28 cellular contexts compared by ENCODE assay signal in genomic region chr12:56454557-56454956, GRCh38. TPM values are rescaled to one million over a fixed set of nuclear protein-coding genes. Genes with fewer than 3 reads are reported as not detected.
"Had no signal": no experiment of that assay in that cellular context is flagged by ENCODE, and none has a peak within 500 bp of the region (broad histone marks: within the 10 kb centered on the region; RNA-seq: fewer than 3 reads in every experiment).

TSS of gene MIP (minus strand) at chr12:56454657. CDS start at chr12:56454613, 44 bp downstream.

- ATAC-seq: left colon; left lung; lower lobe of right lung; naive thymus-derived CD8-positive, alpha-beta T cell; sciatic nerve; stimulated activated effector memory CD8-positive, alpha-beta T cell treated with anti-CD3 and anti-CD28 coated beads, Interleukin-12 subunit alpha, Interleukin-12 subunit beta, amount 100 ng/mL, for 72 hours; upper lobe of right lung had no signal

- H3K4me3 Mint-ChIP-seq: immature natural killer cell; naive thymus-derived CD8-positive, alpha-beta T cell; nephron; neural crest cell; stimulated activated effector memory CD8-positive, alpha-beta T cell treated with anti-CD3 and anti-CD28 coated beads, Interleukin-12 subunit alpha, Interleukin-12 subunit beta, amount 100 ng/mL, for 72 hours; stimulated activated naive CD8-positive, alpha-beta T cell treated with anti-CD3 and anti-CD28 coated beads, Interleukin-15, Interleukin-2, amounts not matched to agents 100 ng/mL and 50 ng/mL, for 24 hours had no signal

- H3K27me3 ChIP-seq: left lung, ovary, right atrium auricular region, suprapubic skin, upper lobe of right lung had no signal

- DNase-seq: hippocampal formation; immature natural killer cell; kidney; left colon; left lung; lower lobe of right lung; mammary epithelial cell; mesenchymal stem cell; naive thymus-derived CD8-positive, alpha-beta T cell; ovary; stimulated activated CD4-positive, alpha-beta T cell treated with anti-CD3 and anti-CD28 coated beads, Interleukin-4, amount 100 ng/mL, for 24 hours; stimulated activated naive CD4-positive, alpha-beta T cell; tibial artery; trophoblast cell; upper lobe of right lung had no signal

- H3K9me3 ChIP-seq: left lung, lower lobe of right lung, ovary, right atrium auricular region, suprapubic skin, thoracic aorta, tibial artery, upper lobe of right lung had no signal

- H3K27ac ChIP-seq: left lung, lower lobe of right lung, ovary, right atrium auricular region, skin epidermis, suprapubic skin, thoracic aorta, tibial artery, upper lobe of right lung had no signal

- H3K9me3 Mint-ChIP-seq: immature natural killer cell; naive thymus-derived CD8-positive, alpha-beta T cell; nephron; neural crest cell; stimulated activated effector memory CD8-positive, alpha-beta T cell treated with anti-CD3 and anti-CD28 coated beads, Interleukin-12 subunit alpha, Interleukin-12 subunit beta, amount 100 ng/mL, for 72 hours; stimulated activated naive CD8-positive, alpha-beta T cell treated with anti-CD3 and anti-CD28 coated beads, Interleukin-15, Interleukin-2, amounts not matched to agents 100 ng/mL and 50 ng/mL, for 24 hours had no signal

- H3K27me3 Mint-ChIP-seq: naive thymus-derived CD8-positive, alpha-beta T cell; stimulated activated naive CD8-positive, alpha-beta T cell treated with anti-CD3 and anti-CD28 coated beads, Interleukin-15, Interleukin-2, amounts not matched to agents 100 ng/mL and 50 ng/mL, for 24 hours had no signal

- H3K27ac Mint-ChIP-seq: immature natural killer cell; progenitor cell of endocrine pancreas; stimulated activated effector memory CD8-positive, alpha-beta T cell treated with anti-CD3 and anti-CD28 coated beads, Interleukin-12 subunit alpha, Interleukin-12 subunit beta, amount 100 ng/mL, for 72 hours; stimulated activated naive CD8-positive, alpha-beta T cell treated with anti-CD3 and anti-CD28 coated beads, Interleukin-15, Interleukin-2, amounts not matched to agents 100 ng/mL and 50 ng/mL, for 24 hours had no signal

- H3K36me3 Mint-ChIP-seq: immature natural killer cell; naive thymus-derived CD8-positive, alpha-beta T cell had no signal

- H3K36me3 ChIP-seq: left lung, lower lobe of right lung, ovary, right atrium auricular region, suprapubic skin, thoracic aorta, tibial artery, upper lobe of right lung had no signal

- H3K4me3 ChIP-seq: left lung, lower lobe of right lung, ovary, right atrium auricular region, skin epidermis, suprapubic skin, thoracic aorta, tibial artery, upper lobe of right lung had no signal

RNA-seq across cellular contexts. Expression of gene MIP, which starts in this region (rescaled TPM):
- total RNA-seq: kidney; left colon; left lung; lower lobe of right lung; mucosa of gallbladder; naive thymus-derived CD8-positive, alpha-beta T cell; neural crest cell; omental fat pad; progenitor cell of endocrine pancreas; right atrium auricular region; sciatic nerve; subcutaneous adipose tissue; suprapubic skin; thoracic aorta; upper lobe of right lung had no signal
- polyA plus RNA-seq: naive thymus-derived CD8-positive, alpha-beta T cell; ovary had no signal
